Comparison of ENCODE assay signal across 32 cellular contexts in genomic region chr10:104480797-104481196, GRCh38.
"Had no signal": no experiment of that assay in that cellular context is flagged by ENCODE, and none has a peak within 500 bp of the region (broad histone marks: within the 10 kb centered on the region; RNA-seq: fewer than 3 reads in every experiment).

No MANE protein-coding gene starts in this region.

- H3K36me3 ChIP-seq: adrenal gland, ascending aorta, esophagus squamous epithelium, gastroesophageal sphincter, heart right ventricle had no signal

- H3K4me3 Mint-ChIP-seq: activated CD4-positive, alpha-beta memory T cell treated with anti-CD3 and anti-CD28 coated beads for 36 hours; activated CD4-positive, alpha-beta T cell treated with anti-CD3 and anti-CD28 coated beads for 36 hours; activated CD4-positive, alpha-beta T cell treated with anti-CD3 and anti-CD28 coated beads, Interleukin-2, amount 10 ng/mL, durations not matched to agents 24 days and 14 days; activated CD8-positive, alpha-beta memory T cell treated with anti-CD3 and anti-CD28 coated beads, Interleukin-2, amount 10 ng/mL, durations not matched to agents 7 days and 5 days; activated CD8-positive, alpha-beta T cell treated with anti-CD3 and anti-CD28 coated beads, Interleukin-2, amount 10 ng/mL, durations not matched to agents 7 days and 5 days; activated naive CD4-positive, alpha-beta T cell treated with anti-CD3 and anti-CD28 coated beads for 36 hours; activated naive CD4-positive, alpha-beta T cell treated with anti-CD3 and anti-CD28 coated beads, Interleukin-2, amount 50 U/mL, for 24 hours; activated naive CD8-positive, alpha-beta T cell treated with anti-CD3 and anti-CD28 coated beads for 36 hours; activated naive CD8-positive, alpha-beta T cell treated with anti-CD3 and anti-CD28 coated beads, Interleukin-2, amount 50 U/mL, for 24 hours; activated T-helper 1 cell treated with anti-CD3 and anti-CD28 coated beads, Interleukin-12 subunit alpha, Interleukin-12 subunit beta, Interleukin-2, Interleukin-4 antibody, amounts not matched to agents 30 ng/mL and 10 ng/mL and 1 ng/mL, durations not matched to agents 14 hours and 24 hours and 36 hours; brain; central memory CD8-positive, alpha-beta T cell; effector memory CD8-positive, alpha-beta T cell had no signal

- H3K36me3 Mint-ChIP-seq: activated CD4-positive, alpha-beta memory T cell treated with anti-CD3 and anti-CD28 coated beads for 36 hours; activated CD8-positive, alpha-beta memory T cell treated with anti-CD3 and anti-CD28 coated beads, Interleukin-2, amount 10 ng/mL, durations not matched to agents 7 days and 5 days; activated naive CD4-positive, alpha-beta T cell treated with anti-CD3 and anti-CD28 coated beads, Interleukin-2, amount 50 U/mL, for 24 hours; activated naive CD8-positive, alpha-beta T cell treated with anti-CD3 and anti-CD28 coated beads for 36 hours; brain had no signal

- H3K4me1 ChIP-seq: adrenal gland, ascending aorta, esophagus squamous epithelium, gastroesophageal sphincter, heart right ventricle had no signal

- H3K4me3 ChIP-seq: adrenal gland, ascending aorta, esophagus squamous epithelium, gastroesophageal sphincter, heart right ventricle had no signal

- H3K9me3 ChIP-seq: adrenal gland, ascending aorta, esophagus squamous epithelium, gastroesophageal sphincter, heart right ventricle had no signal

- ATAC-seq: activated CD4-positive, alpha-beta T cell treated with anti-CD3 and anti-CD28 coated beads for 36 hours; activated CD8-positive, alpha-beta memory T cell treated with anti-CD3 and anti-CD28 coated beads, Interleukin-2, amount 10 ng/mL, durations not matched to agents 7 days and 5 days; activated CD8-positive, alpha-beta T cell treated with anti-CD3 and anti-CD28 coated beads, Interleukin-2, amount 10 ng/mL, durations not matched to agents 7 days and 5 days; activated naive CD8-positive, alpha-beta T cell treated with anti-CD3 and anti-CD28 coated beads, Interleukin-2, amount 50 U/mL, for 24 hours; effector memory CD8-positive, alpha-beta T cell; gastroesophageal sphincter; heart right ventricle had no signal

- DNase-seq: activated CD4-positive, alpha-beta memory T cell treated with anti-CD3 and anti-CD28 coated beads for 36 hours; activated CD4-positive, alpha-beta T cell treated with anti-CD3 and anti-CD28 coated beads for 36 hours; activated CD4-positive, alpha-beta T cell treated with anti-CD3 and anti-CD28 coated beads, Interleukin-2, amount 10 ng/mL, durations not matched to agents 24 days and 14 days; activated CD4-positive, CD25-positive, alpha-beta regulatory T cell; activated CD4-positive, CD25-positive, alpha-beta regulatory T cell treated with anti-CD3 and anti-CD28 coated beads, Interleukin-2, amount 50 U/mL, for 72 hours; activated CD8-positive, alpha-beta memory T cell treated with anti-CD3 and anti-CD28 coated beads, Interleukin-2, amount 10 ng/mL, durations not matched to agents 7 days and 5 days; activated CD8-positive, alpha-beta memory T cell treated with anti-CD3 and anti-CD28 coated beads, Interleukin-2, amount 50 U/mL, for 4 hours; activated CD8-positive, alpha-beta T cell treated with anti-CD3 and anti-CD28 coated beads, Interleukin-2, amount 10 ng/mL, durations not matched to agents 7 days and 5 days; activated effector memory CD4-positive, alpha-beta T cell treated with anti-CD3 and anti-CD28 coated beads, Interleukin-2, amount 50 U/mL, for 16 hours; activated naive CD4-positive, alpha-beta T cell treated with anti-CD3 and anti-CD28 coated beads for 36 hours; activated naive CD8-positive, alpha-beta T cell treated with anti-CD3 and anti-CD28 coated beads for 36 hours; activated naive CD8-positive, alpha-beta T cell treated with anti-CD3 and anti-CD28 coated beads, Interleukin-2, amount 50 U/mL, for 24 hours; activated T-cell treated with anti-CD3 and anti-CD28 coated beads, Interleukin-2, amount 50 U/mL, for 1 hour; activated T-cell treated with anti-CD3 and anti-CD28 coated beads, Interleukin-2, amount 50 U/mL, for 48 hours; adrenal gland; amygdala; cortex of kidney; dermis blood vessel endothelial cell; effector CD4-positive, alpha-beta T cell; effector memory CD8-positive, alpha-beta T cell; esophagus squamous epithelium; heart right ventricle; T-helper 2 cell had no signal

- H3K27ac Mint-ChIP-seq: activated CD4-positive, alpha-beta memory T cell treated with anti-CD3 and anti-CD28 coated beads for 36 hours; activated CD4-positive, alpha-beta T cell treated with anti-CD3 and anti-CD28 coated beads for 36 hours; activated CD4-positive, alpha-beta T cell treated with anti-CD3 and anti-CD28 coated beads, Interleukin-2, amount 10 ng/mL, durations not matched to agents 24 days and 14 days; activated CD8-positive, alpha-beta memory T cell treated with anti-CD3 and anti-CD28 coated beads, Interleukin-2, amount 10 ng/mL, durations not matched to agents 7 days and 5 days; activated CD8-positive, alpha-beta T cell treated with anti-CD3 and anti-CD28 coated beads, Interleukin-2, amount 10 ng/mL, durations not matched to agents 7 days and 5 days; activated naive CD4-positive, alpha-beta T cell treated with anti-CD3 and anti-CD28 coated beads for 36 hours; activated naive CD4-positive, alpha-beta T cell treated with anti-CD3 and anti-CD28 coated beads, Interleukin-2, amount 50 U/mL, for 24 hours; activated naive CD8-positive, alpha-beta T cell treated with anti-CD3 and anti-CD28 coated beads for 36 hours; activated naive CD8-positive, alpha-beta T cell treated with anti-CD3 and anti-CD28 coated beads, Interleukin-2, amount 50 U/mL, for 24 hours; activated T-helper 1 cell treated with anti-CD3 and anti-CD28 coated beads, Interleukin-12 subunit alpha, Interleukin-12 subunit beta, Interleukin-2, Interleukin-4 antibody, amounts not matched to agents 30 ng/mL and 10 ng/mL and 1 ng/mL, durations not matched to agents 14 hours and 24 hours and 36 hours; activated T-helper 2 cell treated with anti-CD3 and anti-CD28 coated beads, Interferon-gamma antibody, Interleukin-2, Interleukin-4, amounts not matched to agents 10 μg/mL and 5 μg/mL and 100 μg/mL, durations not matched to agents 14 hours and 24 hours and 36 hours; brain; effector memory CD8-positive, alpha-beta T cell had no signal

- H3K9me3 Mint-ChIP-seq: activated CD4-positive, alpha-beta memory T cell treated with anti-CD3 and anti-CD28 coated beads for 36 hours; activated CD4-positive, alpha-beta T cell treated with anti-CD3 and anti-CD28 coated beads, Interleukin-2, amount 10 ng/mL, durations not matched to agents 24 days and 14 days; activated naive CD4-positive, alpha-beta T cell treated with anti-CD3 and anti-CD28 coated beads for 36 hours; activated naive CD4-positive, alpha-beta T cell treated with anti-CD3 and anti-CD28 coated beads, Interleukin-2, amount 50 U/mL, for 24 hours; activated naive CD8-positive, alpha-beta T cell treated with anti-CD3 and anti-CD28 coated beads for 36 hours; activated naive CD8-positive, alpha-beta T cell treated with anti-CD3 and anti-CD28 coated beads, Interleukin-2, amount 50 U/mL, for 24 hours; activated T-helper 1 cell treated with anti-CD3 and anti-CD28 coated beads, Interleukin-12 subunit alpha, Interleukin-12 subunit beta, Interleukin-2, Interleukin-4 antibody, amounts not matched to agents 30 ng/mL and 10 ng/mL and 1 ng/mL, durations not matched to agents 14 hours and 24 hours and 36 hours; activated T-helper 2 cell treated with anti-CD3 and anti-CD28 coated beads, Interferon-gamma antibody, Interleukin-2, Interleukin-4, amounts not matched to agents 10 μg/mL and 5 μg/mL and 100 μg/mL, durations not matched to agents 14 hours and 24 hours and 36 hours; central memory CD8-positive, alpha-beta T cell; effector memory CD8-positive, alpha-beta T cell had no signal

- H3K27me3 ChIP-seq: adrenal gland, ascending aorta had no signal

- FAIRE-seq: bronchial epithelial cell, colon had no signal

- H3K27ac ChIP-seq: adrenal gland, esophagus squamous epithelium, gastroesophageal sphincter, heart right ventricle had no signal

- H3K4me1 Mint-ChIP-seq: activated CD4-positive, alpha-beta T cell treated with anti-CD3 and anti-CD28 coated beads for 36 hours; activated CD4-positive, alpha-beta T cell treated with anti-CD3 and anti-CD28 coated beads, Interleukin-2, amount 10 ng/mL, durations not matched to agents 24 days and 14 days; activated CD8-positive, alpha-beta memory T cell treated with anti-CD3 and anti-CD28 coated beads, Interleukin-2, amount 10 ng/mL, durations not matched to agents 7 days and 5 days; activated naive CD4-positive, alpha-beta T cell treated with anti-CD3 and anti-CD28 coated beads, Interleukin-2, amount 50 U/mL, for 24 hours; central memory CD8-positive, alpha-beta T cell had no signal
